In the genomic region with DNA sequence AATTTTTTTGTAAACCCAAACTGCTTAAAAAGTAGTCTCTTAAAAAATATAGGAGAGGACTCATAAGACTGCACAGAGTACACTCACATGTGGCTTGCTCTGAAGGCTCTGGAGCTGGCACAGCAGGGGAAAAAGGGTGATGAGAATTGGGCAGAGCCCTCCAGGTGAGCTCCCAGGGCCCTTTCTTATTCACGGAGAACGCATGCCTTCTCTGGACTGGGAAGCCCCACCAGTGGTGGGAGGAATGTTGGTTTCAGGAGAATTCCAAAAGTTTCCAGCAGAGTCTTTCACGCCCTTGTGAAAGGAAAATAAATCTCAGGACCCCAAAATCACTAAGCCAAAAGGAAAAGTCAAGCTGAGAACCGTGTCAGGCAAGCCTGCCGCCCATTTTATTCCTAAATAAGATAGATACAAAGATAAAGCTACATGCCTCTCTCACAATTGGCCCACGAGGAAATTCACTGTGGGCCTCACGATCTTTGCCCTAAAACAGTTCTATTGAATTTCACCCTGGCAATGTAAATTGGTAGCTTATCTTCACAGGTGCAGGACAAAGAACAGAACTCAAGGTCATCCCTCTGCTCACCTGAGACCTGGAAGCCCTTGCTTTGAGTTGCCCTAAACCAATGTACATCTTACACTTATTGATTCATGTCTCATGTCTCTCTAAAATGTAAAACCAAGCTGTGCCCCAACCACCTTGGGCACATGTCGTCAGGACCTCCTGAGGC, we compare ENCODE assay signal across 20 cellular contexts. TPM values are rescaled to one million over a fixed set of nuclear protein-coding genes. Genes with fewer than 3 reads are reported as not detected.
DNase-seq lines count a peak whose midpoint lies in the region; ATAC-seq and TF ChIP-seq lines count a peak whose summit lies in the region.
"Had no signal": no experiment of that assay in that cellular context is flagged by ENCODE, and none has a peak within 500 bp of the region (broad histone marks: within the 10 kb centered on the region; RNA-seq: fewer than 3 reads in every experiment).

No MANE protein-coding gene starts in this region.

- peak overlapping the region; percentile 31 for H3K4me3 Mint-ChIP-seq in endodermal cell
- H3K4me3 Mint-ChIP-seq: CD8-positive, alpha-beta T cell had no signal

- H3K9me3 Mint-ChIP-seq in endodermal cell, result no peaks in the 10 kb centered on the region

- H3K27me3 ChIP-seq in right atrium auricular region (no peaks in the 10 kb centered on the region), endodermal cell (ENCODE audit: control insufficient read depth, insufficient read depth, low read length, poor library complexity, severe bottlenecking) (no peaks in the 10 kb centered on the region)

- H3K9ac ChIP-seq in endodermal cell (ENCODE audit: extremely low read depth, low read length, poor library complexity, severe bottlenecking), result no peak overlapping the region

- H3K36me3 ChIP-seq in right atrium auricular region (no peaks in the 10 kb centered on the region), endodermal cell (ENCODE audit: control insufficient read depth, insufficient read depth, low read length) (no peaks in the 10 kb centered on the region), mucosa of descending colon (ENCODE audit: low read depth) (no peaks in the 10 kb centered on the region)

- no peaks in the 10 kb centered on the region for H3K9me3 ChIP-seq in right atrium auricular region
- no peaks in the 10 kb centered on the region for H3K9me3 ChIP-seq in endodermal cell (ENCODE audit: control insufficient read depth, low read length)
- no peaks in the 10 kb centered on the region for H3K9me3 ChIP-seq in mucosa of descending colon

- no peaks in the 10 kb centered on the region for H3K36me3 Mint-ChIP-seq in endodermal cell (ENCODE audit: low read depth)
- H3K36me3 Mint-ChIP-seq: CD8-positive, alpha-beta T cell had no signal

- DNase-seq in right atrium auricular region (ENCODE audit: low spot score) (peak; percentile 26), left cardiac atrium (no peak), endodermal cell (peak; percentile 64), mucosa of descending colon (no peak), middle frontal gyrus (ENCODE audit: extremely low spot score, low spot score) (no peak), NK-92 (lab: John Stamatoyannopoulos, UW; ENCODE audit: unreplicated experiment) (no peak), HuH-7.5 (ENCODE audit: low spot score) (no peak), sciatic nerve (ENCODE audit: low spot score) (no peak)
- DNase-seq: 8988T; CD8-positive, alpha-beta T cell; DND-41; GF-D8; GOT3; NCI-H1105; NCI-H1694; NCI-H2227 treated with DMSO at 0.1 percent for 48 hours; Right ventricle myocardium superior had no signal

- intact Hi-C loops in left cardiac atrium (cut with DNase I) (loop anchor here in 1 of 2 donors (10.0 kb wide), 1 partner anchor 254 kb away; no protein-coding TSS in a partner anchor), mucosa of descending colon (cut with DNase I, micrococcal nuclease) (no loop called here), sciatic nerve (cut with DNase I) (no loop called here)

- no peak for TF ChIP-seq CTCF in right atrium auricular region (IDR thresholded peaks at IDR 0.05)
- TF ChIP-seq CTCF in endodermal cell (conservative IDR thresholded peaks at IDR 0.05), result no peak
- TF ChIP-seq CTCF in mucosa of descending colon (IDR thresholded peaks at IDR 0.05), result no peak

- peaks cover 1% of the 10 kb centered on the region for H3K27me3 Mint-ChIP-seq in endodermal cell (ENCODE audit: insufficient read depth)

- H3K4me1 Mint-ChIP-seq in endodermal cell, result peaks cover 72% of the 10 kb centered on the region

- 45 to 60% methylated on average over 5 to 8 of the region's 8 CpGs for WGBS in endodermal cell (ENCODE audit: insufficient coverage in 1 of 2, insufficient read length in 1 of 2), 2 experiments

- peak overlapping the region; percentile 90 for H3K27ac Mint-ChIP-seq in endodermal cell
- H3K27ac Mint-ChIP-seq: CD8-positive, alpha-beta T cell had no signal

- H3K4me1 ChIP-seq in right atrium auricular region (no peaks in the 10 kb centered on the region), endodermal cell (ENCODE audit: control insufficient read depth, insufficient read depth, low read length) (peaks cover 44% of the 10 kb centered on the region), mucosa of descending colon (ENCODE audit: low read depth) (peaks cover 16% of the 10 kb centered on the region)

- no peak overlapping the region for H3K27ac ChIP-seq in right atrium auricular region
- no peak overlapping the region for H3K27ac ChIP-seq in endodermal cell (ENCODE audit: low read depth, low read length)
- H3K27ac ChIP-seq: SK-N-MC had no signal

- ATAC-seq in left cardiac atrium (no peak), mucosa of descending colon (peak; percentile 22), sciatic nerve (no peak)
- ATAC-seq: CD8-positive, alpha-beta T cell had no signal

- H3K4me3 ChIP-seq in right atrium auricular region, result no peak overlapping the region
- no peak overlapping the region for H3K4me3 ChIP-seq in endodermal cell (ENCODE audit: low read length)
- H3K4me3 ChIP-seq in mucosa of descending colon, result no peak overlapping the region
- H3K4me3 ChIP-seq: SK-N-MC had no signal

RNA-seq across cellular contexts. Expression of gene MC5R, which starts 15.5 kb away (rescaled TPM):
- total RNA-seq in right atrium auricular region (not detected), left cardiac atrium (not detected), endodermal cell (under 1 TPM in 1 of 2 donors, not detected in 1; 0.24 TPM), mucosa of descending colon (not detected), sciatic nerve (not detected)
- 0.14 TPM for polyA plus RNA-seq in endodermal cell (2013, experiment 1 of 2)
- polyA plus RNA-seq in endodermal cell (2013, experiment 2 of 2), result not detected
- total RNA-seq: CD8-positive, alpha-beta T cell; LHCN-M2; Right ventricle myocardium superior had no signal
- polyA plus RNA-seq: BJ had no signal

Comparison
In these comparisons a context has a peak if more than half of its experiments do, and no peak if none do; other contexts are left out.
1. DNase-seq: peak in right atrium auricular region (single experiment) and endodermal cell (single experiment); none in left cardiac atrium (single experiment), mucosa of descending colon (0 of 3), middle frontal gyrus (single experiment), NK-92 (single experiment), HuH-7.5 (single experiment) and sciatic nerve (single experiment).